ENCODE assay signal across 1 cellular context in the genomic region with DNA sequence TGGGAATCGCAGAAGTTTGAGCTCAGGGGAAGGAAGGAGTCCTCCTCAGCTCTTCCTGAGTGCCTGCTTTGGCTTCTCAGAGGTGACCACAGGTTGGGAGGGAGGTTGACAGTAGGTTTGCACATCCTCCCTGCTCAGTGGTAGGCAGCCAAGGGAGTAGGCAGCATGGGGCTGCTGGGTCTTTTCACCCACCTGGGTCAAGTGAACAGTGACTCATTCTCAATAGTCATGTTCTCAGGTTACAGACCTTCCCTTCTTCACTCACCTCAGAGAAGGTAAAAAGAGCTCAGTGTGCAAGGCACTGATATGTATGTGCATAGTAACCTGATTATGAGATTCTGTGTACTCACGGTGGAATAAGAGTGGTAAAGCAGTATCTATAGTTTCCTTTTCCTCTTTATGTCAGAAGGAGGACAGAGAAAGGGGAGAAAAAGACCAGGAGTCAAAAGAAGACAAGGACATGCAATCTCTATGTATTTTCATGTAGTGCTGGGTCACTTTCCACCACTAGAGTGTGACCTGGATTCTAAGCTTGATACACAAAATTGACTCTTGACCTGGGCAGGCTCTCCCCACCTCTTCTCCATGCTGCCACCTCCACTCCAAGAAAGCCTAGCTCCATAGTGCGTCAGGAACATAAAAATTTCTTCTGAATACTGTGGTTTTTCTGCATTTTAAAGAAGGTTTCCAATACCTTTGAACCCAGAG.
TF ChIP-seq lines count a peak whose summit lies in the region.

No MANE protein-coding gene starts in this region.

TF ChIP-seq in GM12878, 131 proteins besides CTCF, POLR2A, EP300 and RAD21:
- TF ChIP-seq, protein P1, sequence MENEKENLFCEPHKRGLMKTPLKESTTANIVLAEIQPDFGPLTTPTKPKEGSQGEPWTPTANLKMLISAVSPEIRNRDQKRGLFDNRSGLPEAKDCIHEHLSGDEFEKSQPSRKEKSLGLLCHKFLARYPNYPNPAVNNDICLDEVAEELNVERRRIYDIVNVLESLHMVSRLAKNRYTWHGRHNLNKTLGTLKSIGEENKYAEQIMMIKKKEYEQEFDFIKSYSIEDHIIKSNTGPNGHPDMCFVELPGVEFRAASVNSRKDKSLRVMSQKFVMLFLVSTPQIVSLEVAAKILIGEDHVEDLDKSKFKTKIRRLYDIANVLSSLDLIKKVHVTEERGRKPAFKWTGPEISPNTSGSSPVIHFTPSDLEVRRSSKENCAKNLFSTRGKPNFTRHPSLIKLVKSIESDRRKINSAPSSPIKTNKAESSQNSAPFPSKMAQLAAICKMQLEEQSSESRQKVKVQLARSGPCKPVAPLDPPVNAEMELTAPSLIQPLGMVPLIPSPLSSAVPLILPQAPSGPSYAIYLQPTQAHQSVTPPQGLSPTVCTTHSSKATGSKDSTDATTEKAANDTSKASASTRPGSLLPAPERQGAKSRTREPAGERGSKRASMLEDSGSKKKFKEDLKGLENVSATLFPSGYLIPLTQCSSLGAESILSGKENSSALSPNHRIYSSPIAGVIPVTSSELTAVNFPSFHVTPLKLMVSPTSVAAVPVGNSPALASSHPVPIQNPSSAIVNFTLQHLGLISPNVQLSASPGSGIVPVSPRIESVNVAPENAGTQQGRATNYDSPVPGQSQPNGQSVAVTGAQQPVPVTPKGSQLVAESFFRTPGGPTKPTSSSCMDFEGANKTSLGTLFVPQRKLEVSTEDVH (IDR thresholded peaks at IDR 0.05; ENCODE audit: low read depth, partially characterized antibody): no peak
- TF ChIP-seq, protein P2, sequence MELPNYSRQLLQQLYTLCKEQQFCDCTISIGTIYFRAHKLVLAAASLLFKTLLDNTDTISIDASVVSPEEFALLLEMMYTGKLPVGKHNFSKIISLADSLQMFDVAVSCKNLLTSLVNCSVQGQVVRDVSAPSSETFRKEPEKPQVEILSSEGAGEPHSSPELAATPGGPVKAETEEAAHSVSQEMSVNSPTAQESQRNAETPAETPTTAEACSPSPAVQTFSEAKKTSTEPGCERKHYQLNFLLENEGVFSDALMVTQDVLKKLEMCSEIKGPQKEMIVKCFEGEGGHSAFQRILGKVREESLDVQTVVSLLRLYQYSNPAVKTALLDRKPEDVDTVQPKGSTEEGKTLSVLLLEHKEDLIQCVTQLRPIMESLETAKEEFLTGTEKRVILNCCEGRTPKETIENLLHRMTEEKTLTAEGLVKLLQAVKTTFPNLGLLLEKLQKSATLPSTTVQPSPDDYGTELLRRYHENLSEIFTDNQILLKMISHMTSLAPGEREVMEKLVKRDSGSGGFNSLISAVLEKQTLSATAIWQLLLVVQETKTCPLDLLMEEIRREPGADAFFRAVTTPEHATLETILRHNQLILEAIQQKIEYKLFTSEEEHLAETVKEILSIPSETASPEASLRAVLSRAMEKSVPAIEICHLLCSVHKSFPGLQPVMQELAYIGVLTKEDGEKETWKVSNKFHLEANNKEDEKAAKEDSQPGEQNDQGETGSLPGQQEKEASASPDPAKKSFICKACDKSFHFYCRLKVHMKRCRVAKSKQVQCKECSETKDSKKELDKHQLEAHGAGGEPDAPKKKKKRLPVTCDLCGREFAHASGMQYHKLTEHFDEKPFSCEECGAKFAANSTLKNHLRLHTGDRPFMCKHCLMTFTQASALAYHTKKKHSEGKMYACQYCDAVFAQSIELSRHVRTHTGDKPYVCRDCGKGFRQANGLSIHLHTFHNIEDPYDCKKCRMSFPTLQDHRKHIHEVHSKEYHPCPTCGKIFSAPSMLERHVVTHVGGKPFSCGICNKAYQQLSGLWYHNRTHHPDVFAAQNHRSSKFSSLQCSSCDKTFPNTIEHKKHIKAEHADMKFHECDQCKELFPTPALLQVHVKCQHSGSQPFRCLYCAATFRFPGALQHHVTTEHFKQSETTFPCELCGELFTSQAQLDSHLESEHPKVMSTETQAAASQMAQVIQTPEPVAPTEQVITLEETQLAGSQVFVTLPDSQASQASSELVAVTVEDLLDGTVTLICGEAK (IDR thresholded peaks at IDR 0.05; ENCODE audit: borderline replicate concordance): no peak
- TF ChIP-seq FOS (IDR thresholded peaks at IDR 0.05; ENCODE audit: borderline replicate concordance, extremely low read depth, insufficient read length) (no peak), TCF12 (IDR thresholded peaks at IDR 0.05; ENCODE audit: low read depth, low read length) (no peak), SUZ12 (IDR thresholded peaks at IDR 0.05; ENCODE audit: unreplicated experiment) (no peak), HDGF (IDR thresholded peaks at IDR 0.05) (no peak), MYB (IDR thresholded peaks at IDR 0.05; ENCODE audit: borderline replicate concordance, low read depth, low read length) (no peak), ZBED1 (IDR thresholded peaks at IDR 0.05; ENCODE audit: borderline replicate concordance) (no peak), HDAC2 (IDR thresholded peaks at IDR 0.05) (no peak), ZZZ3 (IDR thresholded peaks at IDR 0.05; ENCODE audit: control insufficient read depth, insufficient read length, low read depth) (no peak), MXI1 (IDR thresholded peaks at IDR 0.05; ENCODE audit: low read depth, low read length) (no peak), ZNF274 (IDR thresholded peaks at IDR 0.05; ENCODE audit: insufficient read depth, insufficient read length) (no peak), YBX1 (IDR thresholded peaks at IDR 0.05) (no peak), IRF4 (IDR thresholded peaks at IDR 0.05; ENCODE audit: low read depth, low read length) (no peak), ETV6 (conservative IDR thresholded peaks at IDR 0.05 in 1 of 2, IDR thresholded peaks at IDR 0.05 in 1 of 2; ENCODE audit: borderline replicate concordance in 1 of 2, low read depth in 1 of 2) (no peak)
- TF ChIP-seq, protein P3, sequence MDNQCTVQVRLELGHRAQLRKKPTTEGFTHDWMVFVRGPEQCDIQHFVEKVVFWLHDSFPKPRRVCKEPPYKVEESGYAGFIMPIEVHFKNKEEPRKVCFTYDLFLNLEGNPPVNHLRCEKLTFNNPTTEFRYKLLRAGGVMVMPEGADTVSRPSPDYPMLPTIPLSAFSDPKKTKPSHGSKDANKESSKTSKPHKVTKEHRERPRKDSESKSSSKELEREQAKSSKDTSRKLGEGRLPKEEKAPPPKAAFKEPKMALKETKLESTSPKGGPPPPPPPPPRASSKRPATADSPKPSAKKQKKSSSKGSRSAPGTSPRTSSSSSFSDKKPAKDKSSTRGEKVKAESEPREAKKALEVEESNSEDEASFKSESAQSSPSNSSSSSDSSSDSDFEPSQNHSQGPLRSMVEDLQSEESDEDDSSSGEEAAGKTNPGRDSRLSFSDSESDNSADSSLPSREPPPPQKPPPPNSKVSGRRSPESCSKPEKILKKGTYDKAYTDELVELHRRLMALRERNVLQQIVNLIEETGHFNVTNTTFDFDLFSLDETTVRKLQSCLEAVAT (IDR thresholded peaks at IDR 0.05): no peak
- TF ChIP-seq, protein P4, sequence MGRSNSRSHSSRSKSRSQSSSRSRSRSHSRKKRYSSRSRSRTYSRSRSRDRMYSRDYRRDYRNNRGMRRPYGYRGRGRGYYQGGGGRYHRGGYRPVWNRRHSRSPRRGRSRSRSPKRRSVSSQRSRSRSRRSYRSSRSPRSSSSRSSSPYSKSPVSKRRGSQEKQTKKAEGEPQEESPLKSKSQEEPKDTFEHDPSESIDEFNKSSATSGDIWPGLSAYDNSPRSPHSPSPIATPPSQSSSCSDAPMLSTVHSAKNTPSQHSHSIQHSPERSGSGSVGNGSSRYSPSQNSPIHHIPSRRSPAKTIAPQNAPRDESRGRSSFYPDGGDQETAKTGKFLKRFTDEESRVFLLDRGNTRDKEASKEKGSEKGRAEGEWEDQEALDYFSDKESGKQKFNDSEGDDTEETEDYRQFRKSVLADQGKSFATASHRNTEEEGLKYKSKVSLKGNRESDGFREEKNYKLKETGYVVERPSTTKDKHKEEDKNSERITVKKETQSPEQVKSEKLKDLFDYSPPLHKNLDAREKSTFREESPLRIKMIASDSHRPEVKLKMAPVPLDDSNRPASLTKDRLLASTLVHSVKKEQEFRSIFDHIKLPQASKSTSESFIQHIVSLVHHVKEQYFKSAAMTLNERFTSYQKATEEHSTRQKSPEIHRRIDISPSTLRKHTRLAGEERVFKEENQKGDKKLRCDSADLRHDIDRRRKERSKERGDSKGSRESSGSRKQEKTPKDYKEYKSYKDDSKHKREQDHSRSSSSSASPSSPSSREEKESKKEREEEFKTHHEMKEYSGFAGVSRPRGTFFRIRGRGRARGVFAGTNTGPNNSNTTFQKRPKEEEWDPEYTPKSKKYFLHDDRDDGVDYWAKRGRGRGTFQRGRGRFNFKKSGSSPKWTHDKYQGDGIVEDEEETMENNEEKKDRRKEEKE (IDR thresholded peaks at IDR 0.05): no peak
- TF ChIP-seq, protein P5, sequence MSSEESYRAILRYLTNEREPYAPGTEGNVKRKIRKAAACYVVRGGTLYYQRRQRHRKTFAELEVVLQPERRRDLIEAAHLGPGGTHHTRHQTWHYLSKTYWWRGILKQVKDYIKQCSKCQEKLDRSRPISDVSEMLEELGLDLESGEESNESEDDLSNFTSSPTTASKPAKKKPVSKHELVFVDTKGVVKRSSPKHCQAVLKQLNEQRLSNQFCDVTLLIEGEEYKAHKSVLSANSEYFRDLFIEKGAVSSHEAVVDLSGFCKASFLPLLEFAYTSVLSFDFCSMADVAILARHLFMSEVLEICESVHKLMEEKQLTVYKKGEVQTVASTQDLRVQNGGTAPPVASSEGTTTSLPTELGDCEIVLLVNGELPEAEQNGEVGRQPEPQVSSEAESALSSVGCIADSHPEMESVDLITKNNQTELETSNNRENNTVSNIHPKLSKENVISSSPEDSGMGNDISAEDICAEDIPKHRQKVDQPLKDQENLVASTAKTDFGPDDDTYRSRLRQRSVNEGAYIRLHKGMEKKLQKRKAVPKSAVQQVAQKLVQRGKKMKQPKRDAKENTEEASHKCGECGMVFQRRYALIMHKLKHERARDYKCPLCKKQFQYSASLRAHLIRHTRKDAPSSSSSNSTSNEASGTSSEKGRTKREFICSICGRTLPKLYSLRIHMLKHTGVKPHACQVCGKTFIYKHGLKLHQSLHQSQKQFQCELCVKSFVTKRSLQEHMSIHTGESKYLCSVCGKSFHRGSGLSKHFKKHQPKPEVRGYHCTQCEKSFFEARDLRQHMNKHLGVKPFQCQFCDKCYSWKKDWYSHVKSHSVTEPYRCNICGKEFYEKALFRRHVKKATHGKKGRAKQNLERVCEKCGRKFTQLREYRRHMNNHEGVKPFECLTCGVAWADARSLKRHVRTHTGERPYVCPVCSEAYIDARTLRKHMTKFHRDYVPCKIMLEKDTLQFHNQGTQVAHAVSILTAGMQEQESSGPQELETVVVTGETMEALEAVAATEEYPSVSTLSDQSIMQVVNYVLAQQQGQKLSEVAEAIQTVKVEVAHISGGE (CRISPR knock-in tag; IDR thresholded peaks at IDR 0.05): no peak
- TF ChIP-seq, protein P6, sequence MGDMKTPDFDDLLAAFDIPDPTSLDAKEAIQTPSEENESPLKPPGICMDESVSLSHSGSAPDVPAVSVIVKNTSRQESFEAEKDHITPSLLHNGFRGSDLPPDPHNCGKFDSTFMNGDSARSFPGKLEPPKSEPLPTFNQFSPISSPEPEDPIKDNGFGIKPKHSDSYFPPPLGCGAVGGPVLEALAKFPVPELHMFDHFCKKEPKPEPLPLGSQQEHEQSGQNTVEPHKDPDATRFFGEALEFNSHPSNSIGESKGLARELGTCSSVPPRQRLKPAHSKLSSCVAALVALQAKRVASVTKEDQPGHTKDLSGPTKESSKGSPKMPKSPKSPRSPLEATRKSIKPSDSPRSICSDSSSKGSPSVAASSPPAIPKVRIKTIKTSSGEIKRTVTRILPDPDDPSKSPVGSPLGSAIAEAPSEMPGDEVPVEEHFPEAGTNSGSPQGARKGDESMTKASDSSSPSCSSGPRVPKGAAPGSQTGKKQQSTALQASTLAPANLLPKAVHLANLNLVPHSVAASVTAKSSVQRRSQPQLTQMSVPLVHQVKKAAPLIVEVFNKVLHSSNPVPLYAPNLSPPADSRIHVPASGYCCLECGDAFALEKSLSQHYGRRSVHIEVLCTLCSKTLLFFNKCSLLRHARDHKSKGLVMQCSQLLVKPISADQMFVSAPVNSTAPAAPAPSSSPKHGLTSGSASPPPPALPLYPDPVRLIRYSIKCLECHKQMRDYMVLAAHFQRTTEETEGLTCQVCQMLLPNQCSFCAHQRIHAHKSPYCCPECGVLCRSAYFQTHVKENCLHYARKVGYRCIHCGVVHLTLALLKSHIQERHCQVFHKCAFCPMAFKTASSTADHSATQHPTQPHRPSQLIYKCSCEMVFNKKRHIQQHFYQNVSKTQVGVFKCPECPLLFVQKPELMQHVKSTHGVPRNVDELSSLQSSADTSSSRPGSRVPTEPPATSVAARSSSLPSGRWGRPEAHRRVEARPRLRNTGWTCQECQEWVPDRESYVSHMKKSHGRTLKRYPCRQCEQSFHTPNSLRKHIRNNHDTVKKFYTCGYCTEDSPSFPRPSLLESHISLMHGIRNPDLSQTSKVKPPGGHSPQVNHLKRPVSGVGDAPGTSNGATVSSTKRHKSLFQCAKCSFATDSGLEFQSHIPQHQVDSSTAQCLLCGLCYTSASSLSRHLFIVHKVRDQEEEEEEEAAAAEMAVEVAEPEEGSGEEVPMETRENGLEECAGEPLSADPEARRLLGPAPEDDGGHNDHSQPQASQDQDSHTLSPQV (IDR thresholded peaks at IDR 0.05): no peak
TF ChIP-seq in GM12878: peak in this region for 0.
